16 cellular contexts compared by ENCODE assay signal in the genomic region with DNA sequence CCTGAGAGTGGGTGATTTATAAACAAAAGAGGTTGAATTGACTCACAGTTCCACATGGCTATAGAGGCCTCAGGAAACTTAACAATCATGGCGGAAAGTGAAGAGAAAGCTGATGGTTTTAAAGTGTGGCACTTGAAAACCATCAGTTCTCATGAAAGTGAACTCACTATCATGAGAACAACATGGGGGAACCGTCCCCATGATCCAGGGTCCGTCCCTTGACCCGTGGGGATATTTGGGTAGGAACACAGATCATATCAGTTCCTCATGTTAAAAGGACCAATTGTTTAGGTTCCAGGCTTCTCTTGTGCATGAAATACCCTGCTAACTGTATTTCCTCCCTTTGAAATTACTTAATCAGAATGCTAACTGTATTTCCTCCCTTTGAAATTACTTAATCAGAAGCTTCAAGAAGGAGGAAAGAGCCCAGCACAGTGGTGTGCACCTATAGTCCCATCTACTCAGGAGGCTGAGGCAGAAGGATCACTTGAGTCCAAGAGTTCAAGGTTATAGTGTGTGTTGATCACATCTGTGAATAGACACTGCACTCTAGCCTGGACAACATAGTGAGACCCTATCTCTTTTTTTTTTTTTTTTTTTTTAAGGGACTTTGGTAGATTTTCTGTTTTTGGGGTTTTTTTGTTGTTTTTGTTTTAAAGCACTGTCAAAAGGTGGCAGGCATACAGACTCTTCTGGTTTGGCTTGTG.
"Had no signal": no experiment of that assay in that cellular context is flagged by ENCODE, and none has a peak within 500 bp of the region (broad histone marks: within the 10 kb centered on the region; RNA-seq: fewer than 3 reads in every experiment).

No MANE protein-coding gene starts in this region.

- H3K9me3 ChIP-seq: ovary, right atrium auricular region had no signal

- ATAC-seq: foreskin keratinocyte; naive thymus-derived CD8-positive, alpha-beta T cell had no signal

- DNase-seq: dorsolateral prefrontal cortex; effector CD8-positive, alpha-beta T cell; foreskin keratinocyte; head of caudate nucleus; kidney glomerular epithelial cell; mammary epithelial cell; naive thymus-derived CD8-positive, alpha-beta T cell; nucleus accumbens; ovary; small intestine; stimulated activated CD4-positive, alpha-beta T cell treated with anti-CD3 and anti-CD28 coated beads, Interleukin-12 subunit alpha, Interleukin-12 subunit beta, amount 100 ng/mL, for 4 hours; stimulated activated naive CD4-positive, alpha-beta T cell treated with Interleukin-2 at 50 U/mL for 16 hours; trophoblast cell had no signal

- H3K4me1 ChIP-seq: foreskin keratinocyte had no signal

- H3K4me3 ChIP-seq: coronary artery, dorsolateral prefrontal cortex, hepatocyte, ovary, right atrium auricular region had no signal

- H3K4me3 Mint-ChIP-seq: naive thymus-derived CD8-positive, alpha-beta T cell had no signal

- H3K27me3 Mint-ChIP-seq: naive thymus-derived CD8-positive, alpha-beta T cell had no signal

- H3K27ac ChIP-seq: coronary artery, foreskin keratinocyte, hepatocyte, ovary, right atrium auricular region had no signal

- H3K36me3 ChIP-seq: ovary had no signal

- H3K9me3 Mint-ChIP-seq: naive thymus-derived CD8-positive, alpha-beta T cell had no signal

- H3K27me3 ChIP-seq: dorsolateral prefrontal cortex, foreskin keratinocyte, hepatocyte, ovary, right atrium auricular region had no signal
